Comparison of ENCODE assay signal across 1 cellular context in the genomic region with DNA sequence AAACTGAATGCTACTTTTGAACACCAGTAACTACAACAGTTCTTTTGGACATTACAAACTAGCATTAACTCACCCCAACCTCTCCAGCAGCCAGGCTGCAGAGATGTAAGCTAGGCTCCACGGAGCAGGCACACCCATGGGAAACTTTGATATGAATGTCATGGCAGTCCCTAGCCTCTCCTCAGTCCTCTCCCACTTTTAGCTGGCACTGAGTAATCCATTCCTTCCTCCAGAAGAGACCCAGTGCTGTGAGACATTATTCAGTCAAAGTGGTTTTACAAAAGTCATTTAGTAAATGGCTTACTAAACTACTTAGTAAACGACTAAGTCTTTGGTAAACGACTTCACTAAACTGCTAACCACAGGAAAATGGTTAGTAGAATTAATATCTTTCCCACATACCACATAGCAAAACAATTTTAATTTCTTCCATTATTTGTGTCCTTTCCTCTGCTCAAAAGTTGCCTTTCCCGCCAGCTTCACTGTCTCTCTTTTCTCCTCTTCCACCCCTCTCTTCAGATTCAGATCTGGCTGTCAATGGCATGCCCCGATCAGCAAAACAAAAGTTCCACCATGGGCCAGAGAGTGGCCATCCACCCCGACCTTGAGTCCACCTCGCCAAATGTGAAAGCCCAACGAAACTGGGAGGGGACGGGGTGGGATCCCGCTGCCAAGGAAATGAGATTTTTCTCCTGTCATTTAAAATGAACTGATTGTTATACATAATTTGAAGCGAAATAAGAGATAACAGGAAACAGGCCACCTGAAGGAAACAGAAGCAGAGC.
TF ChIP-seq lines count a peak whose summit lies in the region.

No MANE protein-coding gene starts in this region.

TF ChIP-seq in IMR-90, 13 proteins besides CTCF, POLR2A, EP300 and RAD21 (continued from another document):
- TF ChIP-seq, protein P1, sequence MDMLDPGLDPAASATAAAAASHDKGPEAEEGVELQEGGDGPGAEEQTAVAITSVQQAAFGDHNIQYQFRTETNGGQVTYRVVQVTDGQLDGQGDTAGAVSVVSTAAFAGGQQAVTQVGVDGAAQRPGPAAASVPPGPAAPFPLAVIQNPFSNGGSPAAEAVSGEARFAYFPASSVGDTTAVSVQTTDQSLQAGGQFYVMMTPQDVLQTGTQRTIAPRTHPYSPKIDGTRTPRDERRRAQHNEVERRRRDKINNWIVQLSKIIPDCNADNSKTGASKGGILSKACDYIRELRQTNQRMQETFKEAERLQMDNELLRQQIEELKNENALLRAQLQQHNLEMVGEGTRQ (IDR thresholded peaks at IDR 0.05; ENCODE audit: low read depth, low read length) = no peak
- no peak for TF ChIP-seq NFE2L2 (IDR thresholded peaks at IDR 0.05; ENCODE audit: low read depth, low read length)
